ENCODE assay signal across 1 cellular context in the genomic region with DNA sequence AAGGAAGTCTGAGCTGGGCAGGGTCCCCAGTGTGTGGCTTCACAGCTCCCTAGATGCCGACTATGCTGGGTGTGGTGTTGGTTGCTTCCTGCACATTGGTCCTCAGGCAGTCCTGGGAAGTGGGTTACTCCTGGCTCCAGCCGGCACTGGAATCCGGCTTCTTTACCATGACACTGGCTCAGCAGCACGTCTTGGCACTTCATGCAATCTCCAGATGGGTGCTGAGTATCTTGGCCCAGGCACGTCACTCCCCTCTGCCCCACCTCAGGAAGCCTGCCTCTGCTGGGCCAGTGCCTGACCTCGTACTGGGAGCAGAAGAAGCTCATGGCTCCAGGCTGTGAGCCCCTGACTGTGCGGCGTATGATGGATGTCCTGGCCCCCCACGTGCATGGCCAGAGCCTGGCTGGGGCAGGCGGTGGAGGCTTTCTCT.
TF ChIP-seq lines count a peak whose summit lies in the region.

No MANE protein-coding gene starts in this region.

TF ChIP-seq in WTC11, 78 proteins besides CTCF, POLR2A, EP300 and RAD21:
- TF ChIP-seq MAX (CRISPR knock-in tag; IDR thresholded peaks at IDR 0.05), result no peak
- TF ChIP-seq CBFB (CRISPR knock-in tag; IDR thresholded peaks at IDR 0.05; ENCODE audit: low read depth), result no peak
- TF ChIP-seq HMGA2 (CRISPR knock-in tag; IDR thresholded peaks at IDR 0.05), result no peak
- no peak for TF ChIP-seq TCF7 (CRISPR knock-in tag; IDR thresholded peaks at IDR 0.05; ENCODE audit: low read depth)
- no peak for TF ChIP-seq SOX15 (CRISPR knock-in tag; IDR thresholded peaks at IDR 0.05)
- TF ChIP-seq ZNF416 (CRISPR knock-in tag; IDR thresholded peaks at IDR 0.05), result 0 out of 2 replicates have a peak, but pooled peaks have one; percentile 82
- peak; percentile 35; the same call in 1 of the 2 replicates for TF ChIP-seq ZNF423 (CRISPR knock-in tag; IDR thresholded peaks at IDR 0.05)
- TF ChIP-seq MXD4 (CRISPR knock-in tag; IDR thresholded peaks at IDR 0.05; ENCODE audit: borderline replicate concordance), result no peak
- TF ChIP-seq ELF4 (CRISPR knock-in tag; IDR thresholded peaks at IDR 0.05; ENCODE audit: low read depth), result no peak
